ENCODE assay signal across 1 cellular context in the genomic region with DNA sequence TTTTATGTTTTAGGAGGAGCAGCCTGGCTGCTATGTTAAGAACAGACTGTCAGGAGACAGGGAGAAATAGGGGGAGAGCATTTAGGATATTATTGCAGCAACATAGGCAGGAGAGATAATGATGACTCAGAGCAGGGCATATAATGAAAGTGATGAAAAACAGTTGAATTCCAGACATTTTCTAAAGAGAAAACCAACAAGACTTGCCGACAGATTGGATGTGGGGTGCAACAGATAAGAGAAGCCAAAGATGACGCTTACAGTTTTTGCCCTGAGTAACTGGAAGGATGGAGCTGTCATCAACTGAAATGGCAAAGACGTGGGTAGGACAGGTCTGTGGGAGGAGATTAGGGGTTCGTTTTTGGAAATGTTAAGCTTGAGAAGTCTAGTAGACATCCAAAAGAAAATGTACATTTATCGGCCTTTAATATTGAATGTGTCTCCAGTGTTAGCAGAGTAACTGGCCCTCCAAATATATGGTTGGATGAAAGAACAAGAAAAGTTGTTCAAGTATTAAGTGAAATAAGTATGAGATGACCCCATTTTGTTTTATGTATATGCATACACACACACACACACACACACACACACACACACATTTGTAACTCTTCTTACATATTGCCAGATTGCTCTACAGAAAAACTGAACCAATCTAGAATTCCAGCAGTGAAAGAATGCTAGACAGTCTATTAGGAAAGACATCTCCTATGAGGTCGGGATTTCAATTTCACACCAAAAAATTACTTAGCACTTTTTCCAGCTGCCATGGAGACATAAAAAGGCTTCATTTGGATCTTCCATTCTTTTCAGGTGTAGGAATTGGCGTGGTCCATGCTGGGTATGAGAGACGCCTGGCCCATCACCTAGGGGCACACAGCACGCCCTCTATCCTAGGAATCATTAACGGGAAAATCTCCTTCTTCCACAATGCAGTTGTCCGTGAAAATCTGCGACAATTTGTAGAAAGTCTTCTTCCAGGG.
TF ChIP-seq lines count a peak whose summit lies in the region.

No MANE protein-coding gene starts in this region.

TF ChIP-seq in K562, 482 proteins besides CTCF, POLR2A, EP300 and RAD21 (continued from another document and continues in another):
- TF ChIP-seq, protein P1, sequence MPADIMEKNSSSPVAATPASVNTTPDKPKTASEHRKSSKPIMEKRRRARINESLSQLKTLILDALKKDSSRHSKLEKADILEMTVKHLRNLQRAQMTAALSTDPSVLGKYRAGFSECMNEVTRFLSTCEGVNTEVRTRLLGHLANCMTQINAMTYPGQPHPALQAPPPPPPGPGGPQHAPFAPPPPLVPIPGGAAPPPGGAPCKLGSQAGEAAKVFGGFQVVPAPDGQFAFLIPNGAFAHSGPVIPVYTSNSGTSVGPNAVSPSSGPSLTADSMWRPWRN (IDR thresholded peaks at IDR 0.05; ENCODE audit: low read depth): peak; percentile 77
- peak; percentile 96 for TF ChIP-seq PML (IDR thresholded peaks at IDR 0.05; ENCODE audit: low read length)
- TF ChIP-seq HLTF (IDR thresholded peaks at IDR 0.05): peak; percentile 38; the same call in 1 of the 2 replicates
- peak; percentile 53; the same call in 1 of the 2 replicates for TF ChIP-seq RAD51 (IDR thresholded peaks at IDR 0.05; ENCODE audit: borderline replicate concordance, low read depth)
- TF ChIP-seq DNMT1 (IDR thresholded peaks at IDR 0.05): peak; percentile 60; the same call in 1 of the 2 replicates
- TF ChIP-seq RCOR1 (IDR thresholded peaks at IDR 0.05; ENCODE audit: borderline replicate concordance in 1 of 2, low read depth in 2 of 2, low read length in 2 of 2): peak; percentile 91 to 98
- peak; percentile 99 for TF ChIP-seq TAF9B (IDR thresholded peaks at IDR 0.05; ENCODE audit: partially characterized antibody)
- peak; percentile 98 for TF ChIP-seq EGR1 (conservative IDR thresholded peaks at IDR 0.05)
- peak in 1 of 2 experiments; percentile 5; a peak in 1 of 4 replicates for TF ChIP-seq NRF1 (conservative IDR thresholded peaks at IDR 0.05 in 1 of 2, IDR thresholded peaks at IDR 0.05 in 1 of 2)
- peak; percentile 95 for TF ChIP-seq ZEB2 (IDR thresholded peaks at IDR 0.05)
- peak; percentile 65; the same call in 1 of the 2 replicates for TF ChIP-seq MEF2A (IDR thresholded peaks at IDR 0.05; ENCODE audit: control insufficient read depth, low read depth, low read length)
- TF ChIP-seq SIRT6 (IDR thresholded peaks at IDR 0.05; ENCODE audit: low read depth, low read length): no peak
- TF ChIP-seq, protein P2, sequence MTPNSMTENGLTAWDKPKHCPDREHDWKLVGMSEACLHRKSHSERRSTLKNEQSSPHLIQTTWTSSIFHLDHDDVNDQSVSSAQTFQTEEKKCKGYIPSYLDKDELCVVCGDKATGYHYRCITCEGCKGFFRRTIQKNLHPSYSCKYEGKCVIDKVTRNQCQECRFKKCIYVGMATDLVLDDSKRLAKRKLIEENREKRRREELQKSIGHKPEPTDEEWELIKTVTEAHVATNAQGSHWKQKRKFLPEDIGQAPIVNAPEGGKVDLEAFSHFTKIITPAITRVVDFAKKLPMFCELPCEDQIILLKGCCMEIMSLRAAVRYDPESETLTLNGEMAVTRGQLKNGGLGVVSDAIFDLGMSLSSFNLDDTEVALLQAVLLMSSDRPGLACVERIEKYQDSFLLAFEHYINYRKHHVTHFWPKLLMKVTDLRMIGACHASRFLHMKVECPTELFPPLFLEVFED (CRISPR knock-in tag; conservative IDR thresholded peaks at IDR 0.05): peak; percentile 80; the same call in 1 of the 2 replicates
- TF ChIP-seq JUNB (CRISPR knock-in tag; conservative IDR thresholded peaks at IDR 0.05): peak; percentile 77
- no peak for TF ChIP-seq ASH1L (IDR thresholded peaks at IDR 0.05; ENCODE audit: borderline replicate concordance, low read depth, partially characterized antibody)
- TF ChIP-seq NR2F6 (CRISPR knock-in tag; IDR thresholded peaks at IDR 0.05): no peak
- TF ChIP-seq BRF1 (IDR thresholded peaks at IDR 0.05; ENCODE audit: borderline replicate concordance, extremely low read depth, insufficient read length): no peak
- TF ChIP-seq ZNF140 (CRISPR knock-in tag; IDR thresholded peaks at IDR 0.05): no peak
- no peak for TF ChIP-seq ZNF586 (CRISPR knock-in tag; conservative IDR thresholded peaks at IDR 0.05)
- TF ChIP-seq BRD4 (IDR thresholded peaks at IDR 0.05): 0 out of 2 replicates have a peak, but pooled peaks have one; percentile 74
- TF ChIP-seq, protein P3, sequence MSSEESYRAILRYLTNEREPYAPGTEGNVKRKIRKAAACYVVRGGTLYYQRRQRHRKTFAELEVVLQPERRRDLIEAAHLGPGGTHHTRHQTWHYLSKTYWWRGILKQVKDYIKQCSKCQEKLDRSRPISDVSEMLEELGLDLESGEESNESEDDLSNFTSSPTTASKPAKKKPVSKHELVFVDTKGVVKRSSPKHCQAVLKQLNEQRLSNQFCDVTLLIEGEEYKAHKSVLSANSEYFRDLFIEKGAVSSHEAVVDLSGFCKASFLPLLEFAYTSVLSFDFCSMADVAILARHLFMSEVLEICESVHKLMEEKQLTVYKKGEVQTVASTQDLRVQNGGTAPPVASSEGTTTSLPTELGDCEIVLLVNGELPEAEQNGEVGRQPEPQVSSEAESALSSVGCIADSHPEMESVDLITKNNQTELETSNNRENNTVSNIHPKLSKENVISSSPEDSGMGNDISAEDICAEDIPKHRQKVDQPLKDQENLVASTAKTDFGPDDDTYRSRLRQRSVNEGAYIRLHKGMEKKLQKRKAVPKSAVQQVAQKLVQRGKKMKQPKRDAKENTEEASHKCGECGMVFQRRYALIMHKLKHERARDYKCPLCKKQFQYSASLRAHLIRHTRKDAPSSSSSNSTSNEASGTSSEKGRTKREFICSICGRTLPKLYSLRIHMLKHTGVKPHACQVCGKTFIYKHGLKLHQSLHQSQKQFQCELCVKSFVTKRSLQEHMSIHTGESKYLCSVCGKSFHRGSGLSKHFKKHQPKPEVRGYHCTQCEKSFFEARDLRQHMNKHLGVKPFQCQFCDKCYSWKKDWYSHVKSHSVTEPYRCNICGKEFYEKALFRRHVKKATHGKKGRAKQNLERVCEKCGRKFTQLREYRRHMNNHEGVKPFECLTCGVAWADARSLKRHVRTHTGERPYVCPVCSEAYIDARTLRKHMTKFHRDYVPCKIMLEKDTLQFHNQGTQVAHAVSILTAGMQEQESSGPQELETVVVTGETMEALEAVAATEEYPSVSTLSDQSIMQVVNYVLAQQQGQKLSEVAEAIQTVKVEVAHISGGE (CRISPR knock-in tag; IDR thresholded peaks at IDR 0.05): no peak; a peak in 1 of 6 replicates
- TF ChIP-seq NR2C2 (CRISPR knock-in tag; IDR thresholded peaks at IDR 0.05): 0 out of 2 replicates have a peak, but pooled peaks have one; percentile 13
- peak; percentile 79 for TF ChIP-seq NR2C2 (tag; IDR thresholded peaks at IDR 0.05)
- TF ChIP-seq MYNN (IDR thresholded peaks at IDR 0.05): peak; percentile 89; the same call in 1 of the 2 replicates
- no peak for TF ChIP-seq MYNN (CRISPR knock-in tag; IDR thresholded peaks at IDR 0.05)
- TF ChIP-seq SPI1 (IDR thresholded peaks at IDR 0.05; ENCODE audit: borderline replicate concordance, low read depth, low read length): no peak
- TF ChIP-seq ZNF583 (CRISPR knock-in tag; IDR thresholded peaks at IDR 0.05): peak; percentile 29; the same call in 1 of the 2 replicates
- peak; percentile 92 for TF ChIP-seq GATAD2B (IDR thresholded peaks at IDR 0.05; ENCODE audit: borderline replicate concordance)
- peak in 1 of 2 experiments; percentile 32; a peak in 1 of 4 replicates for TF ChIP-seq SRF (CRISPR knock-in tag; IDR thresholded peaks at IDR 0.05)
- TF ChIP-seq, protein P4, sequence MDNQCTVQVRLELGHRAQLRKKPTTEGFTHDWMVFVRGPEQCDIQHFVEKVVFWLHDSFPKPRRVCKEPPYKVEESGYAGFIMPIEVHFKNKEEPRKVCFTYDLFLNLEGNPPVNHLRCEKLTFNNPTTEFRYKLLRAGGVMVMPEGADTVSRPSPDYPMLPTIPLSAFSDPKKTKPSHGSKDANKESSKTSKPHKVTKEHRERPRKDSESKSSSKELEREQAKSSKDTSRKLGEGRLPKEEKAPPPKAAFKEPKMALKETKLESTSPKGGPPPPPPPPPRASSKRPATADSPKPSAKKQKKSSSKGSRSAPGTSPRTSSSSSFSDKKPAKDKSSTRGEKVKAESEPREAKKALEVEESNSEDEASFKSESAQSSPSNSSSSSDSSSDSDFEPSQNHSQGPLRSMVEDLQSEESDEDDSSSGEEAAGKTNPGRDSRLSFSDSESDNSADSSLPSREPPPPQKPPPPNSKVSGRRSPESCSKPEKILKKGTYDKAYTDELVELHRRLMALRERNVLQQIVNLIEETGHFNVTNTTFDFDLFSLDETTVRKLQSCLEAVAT (IDR thresholded peaks at IDR 0.05): peak in 1 of 2 experiments; percentile 95; a peak in 2 of 4 replicates
- peak; percentile 100 for TF ChIP-seq CTBP1 (IDR thresholded peaks at IDR 0.05; ENCODE audit: borderline replicate concordance)
- peak; percentile 48; the same call in 1 of the 2 replicates for TF ChIP-seq SP1 (CRISPR knock-in tag; IDR thresholded peaks at IDR 0.05)
- TF ChIP-seq FOXK2 (conservative IDR thresholded peaks at IDR 0.05 in 1 of 2, IDR thresholded peaks at IDR 0.05 in 1 of 2; ENCODE audit: low read depth in 2 of 2): peak; percentile 64 to 86
- TF ChIP-seq, protein P5, sequence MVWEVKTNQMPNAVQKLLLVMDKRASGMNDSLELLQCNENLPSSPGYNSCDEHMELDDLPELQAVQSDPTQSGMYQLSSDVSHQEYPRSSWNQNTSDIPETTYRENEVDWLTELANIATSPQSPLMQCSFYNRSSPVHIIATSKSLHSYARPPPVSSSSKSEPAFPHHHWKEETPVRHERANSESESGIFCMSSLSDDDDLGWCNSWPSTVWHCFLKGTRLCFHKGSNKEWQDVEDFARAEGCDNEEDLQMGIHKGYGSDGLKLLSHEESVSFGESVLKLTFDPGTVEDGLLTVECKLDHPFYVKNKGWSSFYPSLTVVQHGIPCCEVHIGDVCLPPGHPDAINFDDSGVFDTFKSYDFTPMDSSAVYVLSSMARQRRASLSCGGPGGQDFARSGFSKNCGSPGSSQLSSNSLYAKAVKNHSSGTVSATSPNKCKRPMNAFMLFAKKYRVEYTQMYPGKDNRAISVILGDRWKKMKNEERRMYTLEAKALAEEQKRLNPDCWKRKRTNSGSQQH (CRISPR knock-in tag; IDR thresholded peaks at IDR 0.05): peak; percentile 81; the same call in 1 of the 2 replicates
- peak; percentile 100 for TF ChIP-seq ARID1B (IDR thresholded peaks at IDR 0.05)
- TF ChIP-seq SP2 (IDR thresholded peaks at IDR 0.05; ENCODE audit: extremely low read depth, low read depth, low read length, poor library complexity, severe bottlenecking): no peak
- peak; percentile 16; the same call in 1 of the 2 replicates for TF ChIP-seq THRAP3 (IDR thresholded peaks at IDR 0.05; ENCODE audit: borderline replicate concordance)
- TF ChIP-seq BRD9 (IDR thresholded peaks at IDR 0.05; ENCODE audit: low read depth, partially characterized antibody): peak; percentile 74
- TF ChIP-seq JUND (IDR thresholded peaks at IDR 0.05; ENCODE audit: borderline replicate concordance, low read depth, low read length): peak; percentile 99
- TF ChIP-seq JUND (tag; IDR thresholded peaks at IDR 0.05; ENCODE audit: borderline replicate concordance, low read depth, low read length): peak; percentile 99; the same call in 2 of the 3 replicates
- TF ChIP-seq PHB2 (IDR thresholded peaks at IDR 0.05; ENCODE audit: low read depth): peak; percentile 91
- peak; percentile 93 for TF ChIP-seq TEAD2 (tag; IDR thresholded peaks at IDR 0.05)
- peak; percentile 98; the same call in 1 of the 2 replicates for TF ChIP-seq LCOR (CRISPR knock-in tag; IDR thresholded peaks at IDR 0.05)
- TF ChIP-seq ATF7 (IDR thresholded peaks at IDR 0.05): peak; percentile 96
- peak; percentile 94 for TF ChIP-seq DMBX1 (CRISPR knock-in tag; IDR thresholded peaks at IDR 0.05; ENCODE audit: borderline replicate concordance)
- no peak for TF ChIP-seq TFAM (CRISPR knock-in tag; conservative IDR thresholded peaks at IDR 0.05)
- TF ChIP-seq HDAC3 (IDR thresholded peaks at IDR 0.05; ENCODE audit: borderline replicate concordance, partially characterized antibody): peak; percentile 99
- TF ChIP-seq ZKSCAN8 (CRISPR knock-in tag; IDR thresholded peaks at IDR 0.05): peak; percentile 70
- TF ChIP-seq ADNP (tag; IDR thresholded peaks at IDR 0.05): 0 out of 2 replicates have a peak, but pooled peaks have one; percentile 45
- peak; percentile 98 to 99 for TF ChIP-seq ARNT (IDR thresholded peaks at IDR 0.05)
- peak; percentile 88 for TF ChIP-seq ELF4 (CRISPR knock-in tag; IDR thresholded peaks at IDR 0.05)
- TF ChIP-seq, protein P6, sequence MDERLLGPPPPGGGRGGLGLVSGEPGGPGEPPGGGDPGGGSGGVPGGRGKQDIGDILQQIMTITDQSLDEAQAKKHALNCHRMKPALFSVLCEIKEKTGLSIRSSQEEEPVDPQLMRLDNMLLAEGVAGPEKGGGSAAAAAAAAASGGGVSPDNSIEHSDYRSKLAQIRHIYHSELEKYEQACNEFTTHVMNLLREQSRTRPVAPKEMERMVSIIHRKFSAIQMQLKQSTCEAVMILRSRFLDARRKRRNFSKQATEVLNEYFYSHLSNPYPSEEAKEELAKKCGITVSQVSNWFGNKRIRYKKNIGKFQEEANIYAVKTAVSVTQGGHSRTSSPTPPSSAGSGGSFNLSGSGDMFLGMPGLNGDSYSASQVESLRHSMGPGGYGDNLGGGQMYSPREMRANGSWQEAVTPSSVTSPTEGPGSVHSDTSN (CRISPR knock-in tag; IDR thresholded peaks at IDR 0.05; ENCODE audit: low read depth): no peak
- TF ChIP-seq, protein P6 (tag; conservative IDR thresholded peaks at IDR 0.05; ENCODE audit: low read depth): peak; percentile 99
- TF ChIP-seq FOXM1 (IDR thresholded peaks at IDR 0.05; ENCODE audit: low read depth): peak; percentile 95
- no peak for TF ChIP-seq FOXM1 (CRISPR knock-in tag; IDR thresholded peaks at IDR 0.05; ENCODE audit: low read depth)
- TF ChIP-seq, protein P7, sequence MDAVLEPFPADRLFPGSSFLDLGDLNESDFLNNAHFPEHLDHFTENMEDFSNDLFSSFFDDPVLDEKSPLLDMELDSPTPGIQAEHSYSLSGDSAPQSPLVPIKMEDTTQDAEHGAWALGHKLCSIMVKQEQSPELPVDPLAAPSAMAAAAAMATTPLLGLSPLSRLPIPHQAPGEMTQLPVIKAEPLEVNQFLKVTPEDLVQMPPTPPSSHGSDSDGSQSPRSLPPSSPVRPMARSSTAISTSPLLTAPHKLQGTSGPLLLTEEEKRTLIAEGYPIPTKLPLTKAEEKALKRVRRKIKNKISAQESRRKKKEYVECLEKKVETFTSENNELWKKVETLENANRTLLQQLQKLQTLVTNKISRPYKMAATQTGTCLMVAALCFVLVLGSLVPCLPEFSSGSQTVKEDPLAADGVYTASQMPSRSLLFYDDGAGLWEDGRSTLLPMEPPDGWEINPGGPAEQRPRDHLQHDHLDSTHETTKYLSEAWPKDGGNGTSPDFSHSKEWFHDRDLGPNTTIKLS (IDR thresholded peaks at IDR 0.05; ENCODE audit: borderline replicate concordance, low read depth): peak; percentile 67; the same call in 1 of the 2 replicates
- peak; percentile 93 for TF ChIP-seq MAFG (tag; conservative IDR thresholded peaks at IDR 0.05)
- peak; percentile 39; the same call in 1 of the 2 replicates for TF ChIP-seq ZNF274 (IDR thresholded peaks at IDR 0.05; ENCODE audit: borderline replicate concordance, low read depth, low read length)
